ENCODE assay signal across 27 cellular contexts in genomic region chr12:50580436-50580835, GRCh38.
A peak's percentile ranks its signal among the peaks of the same experiment; 100 is the strongest.
DNase-seq lines count a peak whose midpoint lies in the region; ATAC-seq and TF ChIP-seq lines count a peak whose summit lies in the region.
"Had no signal": no experiment of that assay in that cellular context is flagged by ENCODE, and none has a peak within 500 bp of the region (broad histone marks: within the 10 kb centered on the region; RNA-seq: fewer than 3 reads in every experiment).

No MANE protein-coding gene starts in this region.

- in situ Hi-C loops in brain microvascular endothelial cell (cut with HindIII; ENCODE audit: low pct_ligation_motif_present, low sequenced_read_pairs), result no loop called here

- no peak overlapping the region for H3K4me3 Mint-ChIP-seq in MCF 10A (ENCODE audit: unreplicated experiment)
- H3K4me3 Mint-ChIP-seq: activated naive CD4-positive, alpha-beta T cell treated with anti-CD3 and anti-CD28 coated beads for 36 hours; activated T-cell treated with anti-CD3 and anti-CD28 coated beads, Interleukin-2, amount 50 U/mL, for 4 hours; neural progenitor cell had no signal

- H2AFZ ChIP-seq in OCI-LY7 (ENCODE audit: low read length), result no peak overlapping the region
- H2AFZ ChIP-seq: neural progenitor cell had no signal

- H3K4me1 Mint-ChIP-seq in MCF 10A (ENCODE audit: insufficient read depth, unreplicated experiment), result peaks cover 10% of the 10 kb centered on the region

- H3K36me3 ChIP-seq in breast epithelium (no peaks in the 10 kb centered on the region), OCI-LY7 (ENCODE audit: insufficient read depth, low read length) (no peaks in the 10 kb centered on the region), esophagus (ENCODE audit: control insufficient read depth in 2 of 2, insufficient read depth in 2 of 2, low read length in 1 of 2) (no peaks in the 10 kb centered on the region), thyroid gland (no peaks in the 10 kb centered on the region), brain microvascular endothelial cell (replicated peaks) (no peaks in the 10 kb centered on the region)
- H3K36me3 ChIP-seq: gastrocnemius medialis, neural progenitor cell, upper lobe of left lung had no signal

- BruUV-seq in MCF 10A (replicated peaks; lab: Mats Ljungman, UMichigan), result no TSS peak
- BruUV-seq in OCI-LY7 (replicated peaks; lab: Mats Ljungman, UMichigan), result no TSS peak

- H3K9me3 ChIP-seq in breast epithelium (no peaks in the 10 kb centered on the region), OCI-LY7 (ENCODE audit: low read length) (no peaks in the 10 kb centered on the region), esophagus (ENCODE audit: control insufficient read depth in 2 of 2, insufficient read depth in 1 of 2, low read depth in 1 of 2, low read length in 1 of 2) (no peaks in the 10 kb centered on the region), thyroid gland (no peaks in the 10 kb centered on the region)
- H3K9me3 ChIP-seq: gastrocnemius medialis, upper lobe of left lung had no signal

- POLR2A ChIA-PET in MCF 10A (lab: Yijun Ruan, JAX), result interaction anchor here (1.1 kb wide), 2 partner anchors 15 to 21 kb away, joined by 3 to 4 read pairs; no protein-coding TSS in a partner anchor
- POLR2A ChIA-PET in OCI-LY7 (lab: Charles Lee), result interaction anchor here (0.6 to 1.7 kb wide), 4 partner anchors 17 to 344 kb away, joined by 3 to 7 read pairs (median 4); a partner anchor contains a TSS

- H3K27me3 Mint-ChIP-seq in MCF 10A (ENCODE audit: insufficient read depth, unreplicated experiment), result no peaks in the 10 kb centered on the region

- H3K79me2 ChIP-seq in OCI-LY7 (ENCODE audit: insufficient read depth, low read depth, low read length), result no peaks in the 10 kb centered on the region

- CTCF ChIA-PET in MCF 10A (lab: Yijun Ruan, JAX) (interaction anchor here (0.8 to 1.8 kb wide), 2 partner anchors 17 to 40 kb away, joined by 3 to 5 read pairs; no protein-coding TSS in a partner anchor), OCI-LY7 (lab: Charles Lee; ENCODE audit: unreplicated experiment) (no interaction called here)

- peak overlapping the region; percentile 62 for H3K27ac Mint-ChIP-seq in MCF 10A (ENCODE audit: low read depth, unreplicated experiment)
- H3K27ac Mint-ChIP-seq: activated naive CD4-positive, alpha-beta T cell treated with anti-CD3 and anti-CD28 coated beads for 36 hours; neural progenitor cell had no signal

- no peaks in the 10 kb centered on the region for H3K9me2 ChIP-seq in OCI-LY7 (ENCODE audit: insufficient read depth, low read length)

- no peaks in the 10 kb centered on the region for H3K27me3 ChIP-seq in breast epithelium
- no peaks in the 10 kb centered on the region for H3K27me3 ChIP-seq in esophagus (ENCODE audit: control insufficient read depth in 1 of 2, insufficient read depth in 2 of 2, low read length in 2 of 2)
- H3K27me3 ChIP-seq in thyroid gland, result no peaks in the 10 kb centered on the region
- H3K27me3 ChIP-seq in brain microvascular endothelial cell (replicated peaks), result no peaks in the 10 kb centered on the region
- H3K27me3 ChIP-seq: gastrocnemius medialis, neural progenitor cell, upper lobe of left lung had no signal

- TF ChIP-seq POLR2A in breast epithelium (IDR thresholded peaks at IDR 0.05) (no peak), thyroid gland (IDR thresholded peaks at IDR 0.05) (no peak)

- DNase-seq in MCF 10A (ENCODE audit: unreplicated experiment) (no peak), breast epithelium (ENCODE audit: low spot score in 2 of 2) (no peak), OCI-LY7 (ENCODE audit: low spot score) (no peak), thyroid gland (peak; percentile 57 to 66), brain microvascular endothelial cell (no peak), anterior cingulate cortex (lab: John Stamatoyannopoulos, UW) (no peak)
- DNase-seq: ACHN; activated CD4-positive, CD25-positive, alpha-beta regulatory T cell treated with anti-CD3 and anti-CD28 coated beads, Interleukin-2, amount 50 U/mL, for 72 hours; activated CD8-positive, alpha-beta memory T cell treated with anti-CD3 and anti-CD28 coated beads for 24 hours; activated naive CD4-positive, alpha-beta T cell treated with anti-CD3 and anti-CD28 coated beads for 36 hours; activated T-cell treated with anti-CD3 and anti-CD28 coated beads, Interleukin-2, amount 50 U/mL, for 4 hours; aorta; central memory CD4-positive, alpha-beta T cell; gastrocnemius medialis; GDM1; NCI-H187; NCI-H69; SHP77; stimulated activated naive CD4-positive, alpha-beta T cell treated with Interleukin-2 at 50 U/mL for 16 hours; upper lobe of left lung had no signal

- no peak for ATAC-seq in HG03095 (IDR thresholded peaks at IDR 0.05; ENCODE audit: unreplicated experiment)
- ATAC-seq: gastrocnemius medialis, HCT116 had no signal

- 0 out of 2 replicates have a peak overlapping the region, but pooled peaks have one; percentile 17 for H3K4me2 ChIP-seq in OCI-LY7 (ENCODE audit: low read length)
- H3K4me2 ChIP-seq: neural progenitor cell had no signal

- peaks cover 3 to 5% of the 10 kb centered on the region in 2 donors for H3K4me1 ChIP-seq in breast epithelium
- peaks cover 9% of the 10 kb centered on the region for H3K4me1 ChIP-seq in OCI-LY7 (ENCODE audit: insufficient read depth, low read length, poor library complexity, severe bottlenecking)
- peaks cover 0 to 2% of the 10 kb centered on the region in 2 donors for H3K4me1 ChIP-seq in esophagus (ENCODE audit: control insufficient read depth in 2 of 2, insufficient read depth in 2 of 2, low read length in 1 of 2)
- H3K4me1 ChIP-seq in thyroid gland, result peaks cover 17 to 25% of the 10 kb centered on the region in 2 donors

- 77 to 79% methylated on average over 3 of the region's 3 CpGs for WGBS in esophagus, 2 donors
- 19 to 23% methylated on average over 3 of the region's 3 CpGs for WGBS in thyroid gland, 2 donors

- H3K9me3 Mint-ChIP-seq in MCF 10A (ENCODE audit: unreplicated experiment), result no peaks in the 10 kb centered on the region
- H3K9me3 Mint-ChIP-seq: activated naive CD4-positive, alpha-beta T cell treated with anti-CD3 and anti-CD28 coated beads for 36 hours; activated T-cell treated with anti-CD3 and anti-CD28 coated beads, Interleukin-2, amount 50 U/mL, for 4 hours; neural progenitor cell had no signal

- no peak for TF ChIP-seq CTCF in MCF 10A (IDR thresholded peaks at IDR 0.05; ENCODE audit: unreplicated experiment)
- no peak for TF ChIP-seq CTCF in breast epithelium (IDR thresholded peaks at IDR 0.05)
- TF ChIP-seq CTCF in OCI-LY7 (conservative IDR thresholded peaks at IDR 0.05; ENCODE audit: low read length), result no peak
- no peak for TF ChIP-seq CTCF in thyroid gland (IDR thresholded peaks at IDR 0.05)
- no peak for TF ChIP-seq CTCF in brain microvascular endothelial cell (IDR thresholded peaks at IDR 0.05; ENCODE audit: low read depth, low read length, missing control alignments)

- no peaks in the 10 kb centered on the region for H3K36me3 Mint-ChIP-seq in MCF 10A (ENCODE audit: insufficient read depth, unreplicated experiment)

- H3K4me3 ChIP-seq in breast epithelium (no peak overlapping the region), OCI-LY7 (ENCODE audit: low read depth, low read length, poor library complexity, severe bottlenecking) (no peak overlapping the region), esophagus (ENCODE audit: low read depth in 1 of 2, low read length in 2 of 2) (no peak overlapping the region), thyroid gland (replicated peaks in 1 of 3) (no peak overlapping the region), brain microvascular endothelial cell (ENCODE audit: low read depth, low read length) (no peak overlapping the region)
- H3K4me3 ChIP-seq: gastrocnemius medialis, lung, neural progenitor cell, skin epidermis, upper lobe of left lung had no signal

- H3K27ac ChIP-seq in breast epithelium (no peak overlapping the region), OCI-LY7 (ENCODE audit: low read depth, low read length, poor library complexity, severe bottlenecking) (no peak overlapping the region), esophagus (ENCODE audit: low read depth in 2 of 2, low read length in 1 of 2) (peak overlapping the region; percentile 29 to 41), thyroid gland (peak overlapping the region; percentile 52 to 84 (median 61)), brain microvascular endothelial cell (no peak overlapping the region)
- H3K27ac ChIP-seq: C4-2B, gastrocnemius medialis, neural progenitor cell had no signal

- H4K20me1 ChIP-seq in OCI-LY7 (ENCODE audit: insufficient read depth, low read length), result no peaks in the 10 kb centered on the region

- intact Hi-C loops in MCF 10A (cut with micrococcal nuclease), result no loop called here
- intact Hi-C loops in breast epithelium (cut with DNase I; ENCODE audit: low total_unique reads), result no loop called here
- intact Hi-C loops in OCI-LY7 (cut with micrococcal nuclease; ENCODE audit: unreplicated experiment), result no loop called here
- intact Hi-C loops in thyroid gland (cut with DNase I), result no loop called here

Comparison
In these comparisons a context has a peak if more than half of its experiments do, and no peak if none do; other contexts are left out.
1. DNase-seq: peak in thyroid gland (2 of 2); none in MCF 10A (single experiment), breast epithelium (0 of 2), OCI-LY7 (single experiment), brain microvascular endothelial cell (single experiment) and anterior cingulate cortex (0 of 58).
2. H3K27ac ChIP-seq: peak in esophagus (2 of 2) and thyroid gland (3 of 3); none in breast epithelium (0 of 2), OCI-LY7 (single experiment) and brain microvascular endothelial cell (single experiment).